ENCODE assay signal across 10 cellular contexts in genomic region chrX:13077168-13077567, GRCh38. TPM values are rescaled to one million over a fixed set of nuclear protein-coding genes. Genes with fewer than 3 reads are reported as not detected.
A peak's percentile ranks its signal among the peaks of the same experiment; 100 is the strongest.
DNase-seq lines count a peak whose midpoint lies in the region; ATAC-seq and TF ChIP-seq lines count a peak whose summit lies in the region.
"Had no signal": no experiment of that assay in that cellular context is flagged by ENCODE, and none has a peak within 500 bp of the region (broad histone marks: within the 10 kb centered on the region; RNA-seq: fewer than 3 reads in every experiment).

No MANE protein-coding gene starts in this region.

- H3K4me3 Mint-ChIP-seq in activated CD8-positive, alpha-beta memory T cell treated with anti-CD3 and anti-CD28 coated beads, Interleukin-2, amount 10 ng/mL, durations not matched to agents 7 days and 5 days, result no peak overlapping the region
- H3K4me3 Mint-ChIP-seq in T-helper 17 cell, result no peak overlapping the region

- DNase-seq in activated CD8-positive, alpha-beta memory T cell treated with anti-CD3 and anti-CD28 coated beads, Interleukin-2, amount 10 ng/mL, durations not matched to agents 7 days and 5 days, result peak; percentile 60
- no peak for DNase-seq in activated CD8-positive, alpha-beta memory T cell treated with anti-CD3 and anti-CD28 coated beads, Interleukin-2, amount 50 U/mL, for 48 hours
- DNase-seq in T-helper 17 cell (peak in 1 of 3 donors; percentile 13), thoracic aorta (ENCODE audit: low spot score) (no peak), DMS153 (lab: John Stamatoyannopoulos, UW) (no peak), psoas muscle (no peak)
- DNase-seq in effector memory CD4-positive, alpha-beta T cell, result peak in 2 of 3 donors; percentile 7 to 12
- DNase-seq: left colon, NCI-H2081 had no signal

- H3K4me1 Mint-ChIP-seq in activated CD8-positive, alpha-beta memory T cell treated with anti-CD3 and anti-CD28 coated beads, Interleukin-2, amount 10 ng/mL, durations not matched to agents 7 days and 5 days, result peaks cover 70% of the 10 kb centered on the region
- peaks cover 36% of the 10 kb centered on the region for H3K4me1 Mint-ChIP-seq in T-helper 17 cell

- 55 to 78% (median 72%) methylated on average over 2 of the region's 2 CpGs for WGBS in psoas muscle, 3 donors

- H3K36me3 ChIP-seq in effector memory CD4-positive, alpha-beta T cell (ENCODE audit: control insufficient read depth, insufficient read depth, low read length), result no peaks in the 10 kb centered on the region
- H3K36me3 ChIP-seq in thoracic aorta (no peaks in the 10 kb centered on the region), psoas muscle (ENCODE audit: insufficient read depth in 1 of 2, low read depth in 1 of 2) (no peaks in the 10 kb centered on the region)

- peaks cover 25% of the 10 kb centered on the region for H3K4me1 ChIP-seq in effector memory CD4-positive, alpha-beta T cell (ENCODE audit: control insufficient read depth, insufficient read depth, low read length, poor library complexity, severe bottlenecking)
- H3K4me1 ChIP-seq in thoracic aorta (ENCODE audit: control insufficient read depth in 1 of 2, low read depth in 2 of 2) (peaks cover 4 to 32% of the 10 kb centered on the region in 2 donors), psoas muscle (no peaks in the 10 kb centered on the region)

- no peak overlapping the region for H3K4me3 ChIP-seq in effector memory CD4-positive, alpha-beta T cell (ENCODE audit: insufficient read depth, low read depth, low read length, poor library complexity, severe bottlenecking)
- H3K4me3 ChIP-seq in thoracic aorta (no peak overlapping the region), psoas muscle (no peak overlapping the region)

- CTCF ChIA-PET in activated CD8-positive, alpha-beta memory T cell treated with anti-CD3 and anti-CD28 coated beads, Interleukin-2, amount 10 ng/mL, durations not matched to agents 7 days and 5 days (lab: Charles Lee), result interaction anchor here (0.6 to 2.0 kb wide), 11 partner anchors 9 to 130 kb away, joined by 3 to 10 read pairs (median 4); no protein-coding TSS in a partner anchor

- no peaks in the 10 kb centered on the region for H3K27me3 Mint-ChIP-seq in activated CD8-positive, alpha-beta memory T cell treated with anti-CD3 and anti-CD28 coated beads, Interleukin-2, amount 10 ng/mL, durations not matched to agents 7 days and 5 days
- no peaks in the 10 kb centered on the region for H3K27me3 Mint-ChIP-seq in T-helper 17 cell

- H3K27ac Mint-ChIP-seq in activated CD8-positive, alpha-beta memory T cell treated with anti-CD3 and anti-CD28 coated beads, Interleukin-2, amount 10 ng/mL, durations not matched to agents 7 days and 5 days, result peak overlapping the region; percentile 85
- H3K27ac Mint-ChIP-seq in T-helper 17 cell, result peak overlapping the region; percentile 99

- no peaks in the 10 kb centered on the region for H3K9me3 ChIP-seq in T-helper 17 cell (ENCODE audit: control insufficient read depth, low read length, poor library complexity, severe bottlenecking)
- no peaks in the 10 kb centered on the region for H3K9me3 ChIP-seq in effector memory CD4-positive, alpha-beta T cell (ENCODE audit: control insufficient read depth, low read length)
- H3K9me3 ChIP-seq in thoracic aorta, result no peaks in the 10 kb centered on the region
- H3K9me3 ChIP-seq in psoas muscle, result no peaks in the 10 kb centered on the region

- H3K9me3 Mint-ChIP-seq in activated CD8-positive, alpha-beta memory T cell treated with anti-CD3 and anti-CD28 coated beads, Interleukin-2, amount 10 ng/mL, durations not matched to agents 7 days and 5 days (ENCODE audit: low read depth), result no peaks in the 10 kb centered on the region

- intact Hi-C loops in psoas muscle (cut with DNase I), result no loop called here

- no peak for TF ChIP-seq CTCF in thoracic aorta (IDR thresholded peaks at IDR 0.05)
- no peak for TF ChIP-seq CTCF in psoas muscle (IDR thresholded peaks at IDR 0.05)

- peak overlapping the region; percentile 47 for H3K27ac ChIP-seq in effector memory CD4-positive, alpha-beta T cell (ENCODE audit: insufficient read depth, low read length, poor library complexity, severe bottlenecking)
- H3K27ac ChIP-seq in thoracic aorta (peak overlapping the region in 1 of 2 donors; percentile 87), psoas muscle (no peak overlapping the region)

- H3K36me3 Mint-ChIP-seq in activated CD8-positive, alpha-beta memory T cell treated with anti-CD3 and anti-CD28 coated beads, Interleukin-2, amount 10 ng/mL, durations not matched to agents 7 days and 5 days, result peaks cover 2% of the 10 kb centered on the region
- no peaks in the 10 kb centered on the region for H3K36me3 Mint-ChIP-seq in T-helper 17 cell (ENCODE audit: low read depth)

- peak; percentile 44 for ATAC-seq in activated CD8-positive, alpha-beta memory T cell treated with anti-CD3 and anti-CD28 coated beads, Interleukin-2, amount 10 ng/mL, durations not matched to agents 7 days and 5 days
- ATAC-seq in T-helper 17 cell (peak; percentile 16), thoracic aorta (ENCODE audit: insufficient number of reproducible peaks, low FRiP score, low read depth) (peak; percentile 47), psoas muscle (no peak), GM21528 (IDR thresholded peaks at IDR 0.05; ENCODE audit: low FRiP score, unreplicated experiment) (no peak)
- ATAC-seq: left colon had no signal

- H3K27me3 ChIP-seq in effector memory CD4-positive, alpha-beta T cell (replicated peaks; ENCODE audit: control insufficient read depth, insufficient read depth, low read length, poor library complexity, severe bottlenecking), result peaks cover 2% of the 10 kb centered on the region
- H3K27me3 ChIP-seq in thoracic aorta (replicated peaks; ENCODE audit: insufficient read depth) (no peaks in the 10 kb centered on the region), psoas muscle (ENCODE audit: insufficient read depth in 3 of 3, low read length in 2 of 3) (peaks cover 0 to 11% (median 0%) of the 10 kb centered on the region in 3 donors)

RNA-seq across cellular contexts. Expression of gene FAM9C, which starts 32.7 kb away (rescaled TPM):
- total RNA-seq in activated CD8-positive, alpha-beta memory T cell treated with anti-CD3 and anti-CD28 coated beads, Interleukin-2, amount 10 ng/mL, durations not matched to agents 7 days and 5 days, result not detected
- total RNA-seq in T-helper 17 cell, result not detected
- total RNA-seq in thoracic aorta, result not detected
- under 1 TPM in 1 of 4 donors, not detected in 3; 0.04 TPM for total RNA-seq in psoas muscle
- polyA plus RNA-seq in psoas muscle, result not detected

Comparison
In these comparisons a context has a peak if more than half of its experiments do, and no peak if none do; other contexts are left out.
1. DNase-seq: peak in activated CD8-positive, alpha-beta memory T cell treated with anti-CD3 and anti-CD28 coated beads, Interleukin-2, amount 10 ng/mL, durations not matched to agents 7 days and 5 days (single experiment) and effector memory CD4-positive, alpha-beta T cell (2 of 3); none in activated CD8-positive, alpha-beta memory T cell treated with anti-CD3 and anti-CD28 coated beads, Interleukin-2, amount 50 U/mL, for 48 hours (single experiment), thoracic aorta (single experiment), DMS153 (single experiment) and psoas muscle (0 of 2).
2. ATAC-seq: peak in activated CD8-positive, alpha-beta memory T cell treated with anti-CD3 and anti-CD28 coated beads, Interleukin-2, amount 10 ng/mL, durations not matched to agents 7 days and 5 days (single experiment), T-helper 17 cell (single experiment) and thoracic aorta (single experiment); none in psoas muscle (0 of 4) and GM21528 (single experiment).